37 cellular contexts compared by ENCODE assay signal in the genomic region with DNA sequence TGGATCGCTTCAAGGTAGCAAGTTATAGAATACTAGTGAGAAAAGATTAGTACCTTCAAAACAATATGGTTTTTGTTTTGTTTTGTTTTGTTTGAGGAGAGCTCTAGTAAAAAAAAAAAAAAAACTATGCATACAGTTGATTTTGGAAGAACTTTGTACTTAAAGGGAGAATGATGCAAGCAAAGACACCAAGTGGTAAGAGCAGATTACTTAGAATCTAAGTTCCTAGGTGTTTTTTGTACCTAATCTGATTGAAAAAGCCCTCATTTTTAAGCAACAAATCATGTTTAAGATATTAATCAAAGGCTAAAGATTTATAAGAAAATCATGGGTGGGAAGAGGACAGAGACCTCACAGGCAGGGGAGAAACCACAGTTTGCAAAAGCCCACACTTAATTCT.
DNase-seq lines count a peak whose midpoint lies in the region; ATAC-seq, FAIRE-seq and TF ChIP-seq lines count a peak whose summit lies in the region.
"Had no signal": no experiment of that assay in that cellular context is flagged by ENCODE, and none has a peak within 500 bp of the region (broad histone marks: within the 10 kb centered on the region; RNA-seq: fewer than 3 reads in every experiment).

No MANE protein-coding gene starts in this region.

- peak overlapping the region; percentile 40 for H3K9ac ChIP-seq in HepG2 (ENCODE audit: insufficient read depth, low read depth, low read length)
- H3K9ac ChIP-seq: BLaER1; BLaER1 treated with 17β-estradiol and CSF1 and Interleukin-3, amounts not matched to agents 10 nM and 100 nM had no signal

- peaks cover 3% of the 10 kb centered on the region for H3K9me3 Mint-ChIP-seq in WTC11
- peaks cover 8% of the 10 kb centered on the region for H3K9me3 Mint-ChIP-seq in osteocyte (ENCODE audit: unreplicated experiment)
- H3K9me3 Mint-ChIP-seq in mesothelial cell of epicardium: peaks cover 7% of the 10 kb centered on the region

- H3K9me3 ChIP-seq in HepG2 (ENCODE audit: low read length) (peaks cover 12% of the 10 kb centered on the region; the same call in 1 of the 2 replicates), right lobe of liver (no peaks in the 10 kb centered on the region)
- H3K9me3 ChIP-seq: A549, BE2C, BLaER1, Caco-2 had no signal

- H3K4me3 ChIP-seq in HepG2 (replicated peaks in 1 of 3; ENCODE audit: insufficient read depth in 1 of 3, low read depth in 2 of 3, low read length in 3 of 3) (peak overlapping the region in 1 of 3 experiments; percentile 0; a peak in 1 of 6 replicates), right lobe of liver (no peak overlapping the region)
- H3K4me3 ChIP-seq: A549; BLaER1; BLaER1 treated with 17β-estradiol and CSF1 and Interleukin-3, amounts not matched to agents 10 nM and 100 nM had no signal

- no peak for FAIRE-seq in HepG2 (lab: Jason Lieb, UNC)
- FAIRE-seq: A204.1, A549, D721Med had no signal

- intact Hi-C loops in HepG2 (cut with micrococcal nuclease; ENCODE audit: unreplicated experiment): no loop called here
- intact Hi-C loops in right lobe of liver (cut with DNase I): no loop called here

- H2AFZ ChIP-seq in HepG2 (ENCODE audit: low read length): no peak overlapping the region

- no peaks in the 10 kb centered on the region for H4K20me1 ChIP-seq in HepG2 (ENCODE audit: insufficient read depth, low read length)
- H4K20me1 ChIP-seq: BLaER1; BLaER1 treated with 17β-estradiol and CSF1 and Interleukin-3, amounts not matched to agents 10 nM and 100 nM had no signal

- H3K79me2 ChIP-seq in HepG2 (ENCODE audit: insufficient read depth, low read length): no peaks in the 10 kb centered on the region

- TF ChIP-seq RAD21 in HepG2 (CRISPR knock-in tag; IDR thresholded peaks at IDR 0.05): no peak

- ATAC-seq in HepG2 (peak; percentile 85), right lobe of liver (no peak), WTC11 (no peak)
- ATAC-seq: A549; CD8-positive, alpha-beta T cell had no signal

- peak overlapping the region; percentile 41 for H3K4me2 ChIP-seq in HepG2 (ENCODE audit: low read depth, low read length)
- H3K4me2 ChIP-seq: A549; BLaER1; BLaER1 treated with 17β-estradiol and CSF1 and Interleukin-3, amounts not matched to agents 10 nM and 100 nM had no signal

- H3K27ac Mint-ChIP-seq in WTC11 (no peak overlapping the region), osteocyte (ENCODE audit: unreplicated experiment) (peak overlapping the region; percentile 55), mesothelial cell of epicardium (no peak overlapping the region)
- H3K27ac Mint-ChIP-seq: B cell; CD14-positive monocyte; CD4-positive, alpha-beta memory T cell; CD4-positive, alpha-beta T cell; CD4-positive, CD25-positive, alpha-beta regulatory T cell; CD8-positive, alpha-beta memory T cell; CD8-positive, alpha-beta T cell had no signal

- POLR2A ChIA-PET in HepG2 (lab: Yijun Ruan, JAX) (interaction anchor here (0.6 kb wide), 1 partner anchor 81 kb away, joined by 3 read pairs; no protein-coding TSS in a partner anchor), WTC11 (lab: Charles Lee) (interaction anchor here (0.6 kb wide), 1 partner anchor 1151 kb away, joined by 5 read pairs; no protein-coding TSS in a partner anchor)

- H3K36me3 Mint-ChIP-seq in WTC11 (no peaks in the 10 kb centered on the region; the same call in 1 of the 2 replicates), osteocyte (ENCODE audit: unreplicated experiment) (no peaks in the 10 kb centered on the region), mesothelial cell of epicardium (no peaks in the 10 kb centered on the region)
- H3K36me3 Mint-ChIP-seq: CD14-positive monocyte; CD4-positive, alpha-beta memory T cell; CD4-positive, CD25-positive, alpha-beta regulatory T cell; CD8-positive, alpha-beta memory T cell; CD8-positive, alpha-beta T cell had no signal

- TF ChIP-seq EP300 in HepG2 (IDR thresholded peaks at IDR 0.05; ENCODE audit: low read depth in 2 of 2, low read length in 2 of 2): peak in 1 of 2 experiments; percentile 74; a peak in 2 of 4 replicates
- TF ChIP-seq EP300 in HepG2 (CRISPR knock-in tag; IDR thresholded peaks at IDR 0.05; ENCODE audit: borderline replicate concordance): no peak

- DNase-seq in HepG2 (ENCODE audit: low spot score): peak; percentile 71
- DNase-seq in right lobe of liver: no peak
- DNase-seq in OCI-M1 (lab: John Stamatoyannopoulos, UW): peak; percentile 79
- no peak for DNase-seq in WTC11 (ENCODE audit: low spot score)
- no peak for DNase-seq in osteocyte (ENCODE audit: extremely low spot score, unreplicated experiment)
- DNase-seq in H4 (ENCODE audit: low spot score): no peak
- DNase-seq in DMS 273 (lab: John Stamatoyannopoulos, UW; ENCODE audit: unreplicated experiment): no peak
- DNase-seq in mesothelial cell of epicardium (ENCODE audit: low spot score in 2 of 2, unreplicated experiment in 2 of 2): no peak
- DNase-seq: 8988T; ACHN; AML-193; BE2C; C1 segment of cervical spinal cord; Caco-2; Calu3; CD4-positive, alpha-beta memory T cell; CD4-positive, alpha-beta T cell; CD4-positive, CD25-positive, alpha-beta regulatory T cell; CD8-positive, alpha-beta memory T cell; CD8-positive, alpha-beta T cell; COR-L47; DMS 273 treated with DMSO at 0.1 percent for 48 hours; DMS153; DMS53; DMS79; DMS79 treated with DMSO at 0.1 percent for 48 hours; DND-41; EL had no signal

- TF ChIP-seq CTCF in HepG2 (CRISPR knock-in tag; IDR thresholded peaks at IDR 0.05): no peak
- no peak for TF ChIP-seq CTCF in right lobe of liver (IDR thresholded peaks at IDR 0.05)
- no peak for TF ChIP-seq CTCF in WTC11 (IDR thresholded peaks at IDR 0.05)
- TF ChIP-seq CTCF in osteocyte (IDR thresholded peaks at IDR 0.05): no peak
- no peak for TF ChIP-seq CTCF in mesothelial cell of epicardium (IDR thresholded peaks at IDR 0.05; ENCODE audit: unreplicated experiment)

- H3K4me3 Mint-ChIP-seq in WTC11: no peak overlapping the region
- H3K4me3 Mint-ChIP-seq in osteocyte (ENCODE audit: unreplicated experiment): no peak overlapping the region
- no peak overlapping the region for H3K4me3 Mint-ChIP-seq in mesothelial cell of epicardium
- H3K4me3 Mint-ChIP-seq: B cell; CD14-positive monocyte; CD4-positive, alpha-beta memory T cell; CD4-positive, alpha-beta T cell; CD4-positive, CD25-positive, alpha-beta regulatory T cell; CD8-positive, alpha-beta memory T cell; CD8-positive, alpha-beta T cell had no signal

- H3K36me3 ChIP-seq in HepG2 (replicated peaks in 1 of 2; ENCODE audit: control insufficient read depth in 1 of 2, insufficient read depth in 2 of 2, low read length in 2 of 2) (no peaks in the 10 kb centered on the region), right lobe of liver (no peaks in the 10 kb centered on the region)
- H3K36me3 ChIP-seq: BE2C; BLaER1; BLaER1 treated with 17β-estradiol and CSF1 and Interleukin-3, amounts not matched to agents 10 nM and 100 nM had no signal

- TF ChIP-seq POLR2A in HepG2 (IDR thresholded peaks at IDR 0.05; ENCODE audit: insufficient read depth in 1 of 2, low read depth in 2 of 2, low read length in 2 of 2) (no peak), right lobe of liver (IDR thresholded peaks at IDR 0.05) (no peak)

- H3K27ac ChIP-seq in HepG2 (ENCODE audit: extremely low read length, insufficient read depth, low read length): peak overlapping the region; percentile 82
- no peak overlapping the region for H3K27ac ChIP-seq in right lobe of liver
- H3K27ac ChIP-seq: 22Rv1; A549; BLaER1; BLaER1 treated with 17β-estradiol and CSF1 and Interleukin-3, amounts not matched to agents 10 nM and 100 nM; C4-2B had no signal

- 21% methylated on average over 1 of the region's 1 CpG for WGBS in HepG2 (ENCODE audit: low lambda C conversion rate)
- WGBS in right lobe of liver (ENCODE audit: insufficient coverage, low coverage, low lambda C conversion rate, missing lambda C conversion rate): 71% methylated on average over 1 of the region's 1 CpG

- H3K27me3 ChIP-seq in HepG2 (ENCODE audit: control insufficient read depth in 1 of 2, insufficient read depth in 2 of 2, low read length in 2 of 2) (no peaks in the 10 kb centered on the region; a peak in 1 of 5 replicates), right lobe of liver (no peaks in the 10 kb centered on the region)
- H3K27me3 ChIP-seq: BE2C; BLaER1; BLaER1 treated with 17β-estradiol and CSF1 and Interleukin-3, amounts not matched to agents 10 nM and 100 nM had no signal

- H3K4me1 Mint-ChIP-seq in WTC11: no peaks in the 10 kb centered on the region
- H3K4me1 Mint-ChIP-seq in osteocyte (ENCODE audit: unreplicated experiment): peaks cover 18% of the 10 kb centered on the region
- H3K4me1 Mint-ChIP-seq in mesothelial cell of epicardium: no peaks in the 10 kb centered on the region
- H3K4me1 Mint-ChIP-seq: B cell; CD14-positive monocyte; CD4-positive, alpha-beta memory T cell; CD4-positive, CD25-positive, alpha-beta regulatory T cell; CD8-positive, alpha-beta memory T cell had no signal

- peaks cover 29% of the 10 kb centered on the region for H3K4me1 ChIP-seq in HepG2 (ENCODE audit: insufficient read depth, low read length)
- H3K4me1 ChIP-seq in right lobe of liver: no peaks in the 10 kb centered on the region
- H3K4me1 ChIP-seq: A549; BE2C; BLaER1; BLaER1 treated with 17β-estradiol and CSF1 and Interleukin-3, amounts not matched to agents 10 nM and 100 nM; Caco-2 had no signal

- CTCF ChIA-PET in HepG2 (lab: Yijun Ruan, JAX; ENCODE audit: low intra/inter-chr PET ratio, low total read pairs): no interaction called here
- CTCF ChIA-PET in WTC11 (lab: Charles Lee): no interaction called here

- no peaks in the 10 kb centered on the region for H3K27me3 Mint-ChIP-seq in WTC11 (ENCODE audit: low read depth)
- no peaks in the 10 kb centered on the region for H3K27me3 Mint-ChIP-seq in osteocyte (ENCODE audit: unreplicated experiment)
- peaks cover 15% of the 10 kb centered on the region for H3K27me3 Mint-ChIP-seq in mesothelial cell of epicardium (ENCODE audit: low read depth)
- H3K27me3 Mint-ChIP-seq: B cell; CD4-positive, alpha-beta memory T cell; CD4-positive, alpha-beta T cell; CD4-positive, CD25-positive, alpha-beta regulatory T cell; CD8-positive, alpha-beta memory T cell had no signal

- BruUV-seq in HepG2 (replicated peaks; lab: Mats Ljungman, UMichigan): no TSS peak

- in situ Hi-C loops in HepG2 (cut with HindIII; ENCODE audit: extremely low pct_ligation_motif_present, low pct_unique_long_range_greater_than_20kb): no loop called here

TF ChIP-seq in HepG2, 621 proteins besides CTCF, POLR2A, EP300 and RAD21 (continues in another document):
- TF ChIP-seq CEBPG (CRISPR knock-in tag; IDR thresholded peaks at IDR 0.05) (peak; percentile 91), NCOA1 (CRISPR knock-in tag; IDR thresholded peaks at IDR 0.05) (no peak), SNAI1 (CRISPR knock-in tag; IDR thresholded peaks at IDR 0.05; ENCODE audit: borderline replicate concordance) (no peak), SOX6 (IDR thresholded peaks at IDR 0.05) (no peak), SOX6 (CRISPR knock-in tag; IDR thresholded peaks at IDR 0.05) (peak; percentile 80)

Comparison
In these comparisons a context has a peak if more than half of its experiments do, and no peak if none do; other contexts are left out.
1. DNase-seq: peak in HepG2 (single experiment) and OCI-M1 (single experiment); none in right lobe of liver (0 of 3), WTC11 (single experiment), osteocyte (single experiment), H4 (single experiment), DMS 273 (single experiment) and mesothelial cell of epicardium (0 of 2).